8 cellular contexts compared by ENCODE assay signal in genomic region chr16:55499951-55500350, GRCh38. TPM values are rescaled to one million over a fixed set of nuclear protein-coding genes. Genes with fewer than 3 reads are reported as not detected.
DNase-seq lines count a peak whose midpoint lies in the region; ATAC-seq and TF ChIP-seq lines count a peak whose summit lies in the region.

No MANE protein-coding gene starts in this region.

- DNase-seq in activated CD4-positive, alpha-beta T cell treated with anti-CD3 and anti-CD28 coated beads, Interleukin-2, amount 10 ng/mL, durations not matched to agents 24 days and 14 days = peak; percentile 83
- no peak for DNase-seq in activated CD4-positive, alpha-beta T cell treated with anti-CD3 and anti-CD28 coated beads for 1 hour
- DNase-seq in SW480 (ENCODE audit: low spot score) (peak; percentile 82), fibroblast of the aortic adventitia (ENCODE audit: low read depth) (peak; percentile 99), mucosa of gallbladder (ENCODE audit: low spot score) (no peak)
- no peak for DNase-seq in stimulated activated naive B cell treated with anti-CD40 and anti-IgM and Interleukin-4, amounts not matched to agents 10 μg/mL and 1 μg/mL and 100 μg/mL, for 72 hours

- peaks cover 4% of the 10 kb centered on the region for H3K27me3 Mint-ChIP-seq in activated CD4-positive, alpha-beta T cell treated with anti-CD3 and anti-CD28 coated beads, Interleukin-2, amount 10 ng/mL, durations not matched to agents 24 days and 14 days
- H3K27me3 Mint-ChIP-seq in stimulated activated naive B cell treated with anti-CD40 and anti-IgM and Interleukin-4, amounts not matched to agents 10 μg/mL and 1 μg/mL and 100 μg/mL, for 72 hours = peaks cover 0 to 4% of the 10 kb centered on the region in 2 donors

- H3K4me1 Mint-ChIP-seq in activated CD4-positive, alpha-beta T cell treated with anti-CD3 and anti-CD28 coated beads, Interleukin-2, amount 10 ng/mL, durations not matched to agents 24 days and 14 days = peaks cover 18% of the 10 kb centered on the region
- H3K4me1 Mint-ChIP-seq in stimulated activated naive B cell treated with anti-CD40 and anti-IgM and Interleukin-4, amounts not matched to agents 10 μg/mL and 1 μg/mL and 100 μg/mL, for 72 hours = peaks cover 0 to 2% of the 10 kb centered on the region in 2 donors

- peak; percentile 2 for TF ChIP-seq CTCF in fibroblast of the aortic adventitia (IDR thresholded peaks at IDR 0.05; ENCODE audit: insufficient read depth, low read length)

- H3K4me3 ChIP-seq in fibroblast of the aortic adventitia (ENCODE audit: low read depth, low read length) = no peak overlapping the region

- peak; percentile 51 to 60 for ATAC-seq in stimulated activated naive B cell treated with anti-CD40 and anti-IgM and Interleukin-4, amounts not matched to agents 10 μg/mL and 1 μg/mL and 100 μg/mL, for 72 hours (replicated peaks)
- no peak for ATAC-seq in GM19328 (IDR thresholded peaks at IDR 0.05; ENCODE audit: unreplicated experiment)
- ATAC-seq in GM19035 (IDR thresholded peaks at IDR 0.05; ENCODE audit: unreplicated experiment) = no peak

- H3K27ac Mint-ChIP-seq in activated CD4-positive, alpha-beta T cell treated with anti-CD3 and anti-CD28 coated beads, Interleukin-2, amount 10 ng/mL, durations not matched to agents 24 days and 14 days = peak overlapping the region; percentile 9
- no peak overlapping the region for H3K27ac Mint-ChIP-seq in stimulated activated naive B cell treated with anti-CD40 and anti-IgM and Interleukin-4, amounts not matched to agents 10 μg/mL and 1 μg/mL and 100 μg/mL, for 72 hours

- no peaks in the 10 kb centered on the region for H3K36me3 Mint-ChIP-seq in activated CD4-positive, alpha-beta T cell treated with anti-CD3 and anti-CD28 coated beads, Interleukin-2, amount 10 ng/mL, durations not matched to agents 24 days and 14 days (ENCODE audit: low read depth)
- H3K36me3 Mint-ChIP-seq in stimulated activated naive B cell treated with anti-CD40 and anti-IgM and Interleukin-4, amounts not matched to agents 10 μg/mL and 1 μg/mL and 100 μg/mL, for 72 hours = no peaks in the 10 kb centered on the region

- peak overlapping the region; percentile 25 for H3K4me3 Mint-ChIP-seq in activated CD4-positive, alpha-beta T cell treated with anti-CD3 and anti-CD28 coated beads, Interleukin-2, amount 10 ng/mL, durations not matched to agents 24 days and 14 days
- H3K4me3 Mint-ChIP-seq in stimulated activated naive B cell treated with anti-CD40 and anti-IgM and Interleukin-4, amounts not matched to agents 10 μg/mL and 1 μg/mL and 100 μg/mL, for 72 hours = no peak overlapping the region

- H3K9me3 Mint-ChIP-seq in activated CD4-positive, alpha-beta T cell treated with anti-CD3 and anti-CD28 coated beads, Interleukin-2, amount 10 ng/mL, durations not matched to agents 24 days and 14 days = no peaks in the 10 kb centered on the region
- H3K9me3 Mint-ChIP-seq in stimulated activated naive B cell treated with anti-CD40 and anti-IgM and Interleukin-4, amounts not matched to agents 10 μg/mL and 1 μg/mL and 100 μg/mL, for 72 hours = no peaks in the 10 kb centered on the region

- intact Hi-C loops in activated CD4-positive, alpha-beta T cell treated with anti-CD3 and anti-CD28 coated beads, Interleukin-2, amount 10 ng/mL, durations not matched to agents 24 days and 14 days (cut with micrococcal nuclease) = loop anchor here (1.0 kb wide), 1 partner anchor 29 kb away; no protein-coding TSS in a partner anchor

RNA-seq across cellular contexts. Expression of gene LPCAT2, which starts 8.9 kb away (rescaled TPM):
- total RNA-seq in activated CD4-positive, alpha-beta T cell treated with anti-CD3 and anti-CD28 coated beads, Interleukin-2, amount 10 ng/mL, durations not matched to agents 24 days and 14 days = 1.8 and 3.7 TPM in 2 replicates
- total RNA-seq in fibroblast of the aortic adventitia (ENCODE audit: low replicate concordance) = 34.1 and 35.6 TPM in 2 replicates
- total RNA-seq in mucosa of gallbladder = 15.8 TPM

RNA-seq across cellular contexts. Expression of gene MMP2, which starts 21.0 kb away (rescaled TPM):
- not detected in 2 replicates for total RNA-seq in activated CD4-positive, alpha-beta T cell treated with anti-CD3 and anti-CD28 coated beads, Interleukin-2, amount 10 ng/mL, durations not matched to agents 24 days and 14 days
- total RNA-seq in fibroblast of the aortic adventitia (ENCODE audit: low replicate concordance) = 1,244 and 1,884 TPM in 2 replicates
- 264 TPM for total RNA-seq in mucosa of gallbladder

Comparison
In these comparisons a context has a peak if more than half of its experiments do, and no peak if none do; other contexts are left out.
1. DNase-seq: peak in activated CD4-positive, alpha-beta T cell treated with anti-CD3 and anti-CD28 coated beads, Interleukin-2, amount 10 ng/mL, durations not matched to agents 24 days and 14 days (single experiment), SW480 (single experiment) and fibroblast of the aortic adventitia (single experiment); none in activated CD4-positive, alpha-beta T cell treated with anti-CD3 and anti-CD28 coated beads for 1 hour (single experiment), stimulated activated naive B cell treated with anti-CD40 and anti-IgM and Interleukin-4, amounts not matched to agents 10 μg/mL and 1 μg/mL and 100 μg/mL, for 72 hours (single experiment) and mucosa of gallbladder (single experiment).
2. ATAC-seq: peak in stimulated activated naive B cell treated with anti-CD40 and anti-IgM and Interleukin-4, amounts not matched to agents 10 μg/mL and 1 μg/mL and 100 μg/mL, for 72 hours (2 of 2); none in GM19328 (single experiment) and GM19035 (single experiment).
3. RNA of gene MMP2, which starts 21.0 kb away (total RNA-seq): 1,244 to 1,884 TPM in fibroblast of the aortic adventitia and 264 TPM in mucosa of gallbladder (single experiment); not detected in activated CD4-positive, alpha-beta T cell treated with anti-CD3 and anti-CD28 coated beads, Interleukin-2, amount 10 ng/mL, durations not matched to agents 24 days and 14 days; every median in the first group is over 100 times any median in the second.